ENCODE assay signal across 1 cellular context in genomic region chr12:66829660-66830325, GRCh38.
TF ChIP-seq lines count a peak whose summit lies in the region.

No MANE protein-coding gene starts in this region.

TF ChIP-seq in SK-N-SH treated with all-trans-retinoic acid at 6 μM for 48 hours, 23 proteins besides CTCF, POLR2A, EP300 and RAD21 (continued from another document):
- TF ChIP-seq, protein P1, sequence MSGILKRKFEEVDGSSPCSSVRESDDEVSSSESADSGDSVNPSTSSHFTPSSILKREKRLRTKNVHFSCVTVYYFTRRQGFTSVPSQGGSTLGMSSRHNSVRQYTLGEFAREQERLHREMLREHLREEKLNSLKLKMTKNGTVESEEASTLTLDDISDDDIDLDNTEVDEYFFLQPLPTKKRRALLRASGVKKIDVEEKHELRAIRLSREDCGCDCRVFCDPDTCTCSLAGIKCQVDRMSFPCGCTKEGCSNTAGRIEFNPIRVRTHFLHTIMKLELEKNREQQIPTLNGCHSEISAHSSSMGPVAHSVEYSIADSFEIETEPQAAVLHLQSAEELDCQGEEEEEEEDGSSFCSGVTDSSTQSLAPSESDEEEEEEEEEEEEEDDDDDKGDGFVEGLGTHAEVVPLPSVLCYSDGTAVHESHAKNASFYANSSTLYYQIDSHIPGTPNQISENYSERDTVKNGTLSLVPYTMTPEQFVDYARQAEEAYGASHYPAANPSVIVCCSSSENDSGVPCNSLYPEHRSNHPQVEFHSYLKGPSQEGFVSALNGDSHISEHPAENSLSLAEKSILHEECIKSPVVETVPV (CRISPR knock-in tag; IDR thresholded peaks at IDR 0.05) = no peak
- TF ChIP-seq ARNTL (CRISPR knock-in tag; IDR thresholded peaks at IDR 0.05; ENCODE audit: borderline replicate concordance, low read depth) (no peak), ZNF70 (CRISPR knock-in tag; IDR thresholded peaks at IDR 0.05) (no peak)
